ENCODE assay signal across 7 cellular contexts in the genomic region with DNA sequence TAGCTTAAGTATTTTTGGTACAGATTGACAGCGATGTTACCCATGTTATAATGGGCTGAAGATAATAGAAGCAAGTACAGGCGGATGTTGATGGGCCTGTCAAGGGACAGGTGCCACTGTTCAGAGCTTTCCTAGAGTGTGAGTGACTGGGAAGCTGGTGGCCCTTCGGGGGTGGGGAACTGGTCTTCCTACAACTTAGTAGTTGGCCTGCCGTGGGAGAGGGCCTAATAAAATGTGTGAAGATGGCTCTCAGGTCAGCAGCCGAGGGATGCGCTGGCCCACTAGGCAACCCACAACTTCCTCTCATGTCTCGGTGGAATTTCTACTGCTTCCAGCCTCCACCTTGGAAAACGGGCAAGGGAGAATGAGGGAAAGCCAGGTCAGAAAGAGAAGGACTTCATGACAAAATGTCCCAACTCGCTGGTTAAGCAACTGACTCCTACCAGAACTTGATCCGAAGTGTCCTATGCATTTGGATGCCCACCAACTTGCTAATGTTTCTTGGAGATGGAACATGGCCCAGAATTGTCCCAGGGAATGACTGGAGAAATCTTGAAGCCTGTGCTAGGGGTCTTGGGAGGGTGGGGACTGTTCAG. TPM values are rescaled to one million over a fixed set of nuclear protein-coding genes. Genes with fewer than 3 reads are reported as not detected.
A peak's percentile ranks its signal among the peaks of the same experiment; 100 is the strongest.
DNase-seq lines count a peak whose midpoint lies in the region; ATAC-seq, FAIRE-seq and TF ChIP-seq lines count a peak whose summit lies in the region.

No MANE protein-coding gene starts in this region.

- H4K91ac ChIP-seq in H9 (ENCODE audit: insufficient read length, low read depth, low read length), result no peak overlapping the region

- no peak overlapping the region for H4K5ac ChIP-seq in H9 (ENCODE audit: insufficient read length, low read depth, low read length)

- no peak overlapping the region for H2BK15ac ChIP-seq in H9 (ENCODE audit: low read depth, low read length)

- H3K79me2 ChIP-seq in H9 (ENCODE audit: insufficient read depth, low read length), result peaks cover 2% of the 10 kb centered on the region; the same call in 1 of the 2 replicates

- H3K27me3 ChIP-seq in H9 (ENCODE audit: insufficient read depth, low read length) (no peaks in the 10 kb centered on the region; the same call in 1 of the 2 replicates), small intestine (ENCODE audit: control insufficient read depth in 2 of 2, insufficient read depth in 2 of 2, low read length in 2 of 2) (no peaks in the 10 kb centered on the region)

- H3K4me1 Mint-ChIP-seq in H9 (peaks cover 23 to 25% of the 10 kb centered on the region in 2 experiments), T-helper 17 cell (peaks cover 22% of the 10 kb centered on the region)

- peaks cover 2 to 24% (median 20%) of the 10 kb centered on the region in 3 experiments; a peak in 5 of 7 replicates for H3K36me3 Mint-ChIP-seq in H9 (ENCODE audit: insufficient read depth in 1 of 3, low read depth in 3 of 3)
- peaks cover 3% of the 10 kb centered on the region for H3K36me3 Mint-ChIP-seq in T-helper 17 cell (ENCODE audit: low read depth)

- TF ChIP-seq CTCF in H9 (conservative IDR thresholded peaks at IDR 0.05) (no peak), foreskin fibroblast (IDR thresholded peaks at IDR 0.05; ENCODE audit: low read depth, low read length) (no peak)

- no peak overlapping the region for H3K18ac ChIP-seq in H9 (ENCODE audit: insufficient read length, low read depth, low read length)

- H3K14ac ChIP-seq in H9 (ENCODE audit: insufficient read depth, low read length), result no peak overlapping the region

- H3K4me3 Mint-ChIP-seq in H9, result peak overlapping the region; percentile 70 to 74
- peak overlapping the region; percentile 90 for H3K4me3 Mint-ChIP-seq in T-helper 17 cell

- no peak for ATAC-seq in T-helper 17 cell

- DNase-seq in H9, result no peak
- no peak for DNase-seq in T-helper 17 cell
- no peak for DNase-seq in foreskin fibroblast
- peak; percentile 15 for DNase-seq in small intestine
- no peak for DNase-seq in NCI-H524 (lab: John Stamatoyannopoulos, UW)
- no peak for DNase-seq in NCI-H748 (lab: John Stamatoyannopoulos, UW; ENCODE audit: unreplicated experiment)
- no peak for DNase-seq in LoVo (ENCODE audit: low spot score)

- H3K9me3 ChIP-seq in H9 (ENCODE audit: control insufficient read depth, low read depth, low read length) (no peaks in the 10 kb centered on the region), T-helper 17 cell (ENCODE audit: control insufficient read depth, low read length, poor library complexity, severe bottlenecking) (no peaks in the 10 kb centered on the region), small intestine (ENCODE audit: control insufficient read depth, low read depth) (no peaks in the 10 kb centered on the region)

- H2BK12ac ChIP-seq in H9 (ENCODE audit: insufficient read length, low read depth, low read length), result no peak overlapping the region

- no peak overlapping the region for H2BK20ac ChIP-seq in H9 (ENCODE audit: low read depth, low read length, poor library complexity, severe bottlenecking)

- H3K4me3 ChIP-seq in foreskin fibroblast (ENCODE audit: low read depth in 1 of 2, low read length in 2 of 2) (peak overlapping the region; percentile 76 to 84), small intestine (ENCODE audit: low read depth in 1 of 2, low read length in 2 of 2) (peak overlapping the region in 1 of 2 donors; percentile 97)

- peaks cover 4% of the 10 kb centered on the region for H3K23me2 ChIP-seq in H9 (ENCODE audit: insufficient read length, low read depth, low read length, poor library complexity, severe bottlenecking)

- H2BK120ac ChIP-seq in H9 (ENCODE audit: low read depth, low read length, poor library complexity, severe bottlenecking), result no peak overlapping the region

- H3K79me1 ChIP-seq in H9 (ENCODE audit: insufficient read depth, low read depth, low read length, poor library complexity, severe bottlenecking), result no peaks in the 10 kb centered on the region

- H3K4me2 ChIP-seq in H9 (ENCODE audit: insufficient read depth, insufficient read length, low read length), result peak overlapping the region; percentile 41

- no CpG with 5 or more reads among the region's 10 CpGs for WGBS in H9 (ENCODE audit: extremely low coverage, insufficient read length, low lambda C conversion rate)
- WGBS in small intestine, 3 donors, result 74 to 84% (median 77%) methylated on average over 10 of the region's 10 CpGs

- H3K27me3 Mint-ChIP-seq in H9 (ENCODE audit: low read depth) (peaks cover 17% of the 10 kb centered on the region), T-helper 17 cell (no peaks in the 10 kb centered on the region)

- H4K8ac ChIP-seq in H9 (replicated peaks; ENCODE audit: insufficient read length, low read depth, low read length), result no peak overlapping the region

- H3K4ac ChIP-seq in H9 (ENCODE audit: low read depth, low read length), result no peak overlapping the region

- no peak overlapping the region for H3K23ac ChIP-seq in H9 (ENCODE audit: insufficient read length, low read depth, low read length)

- no peak overlapping the region for H2AK5ac ChIP-seq in H9 (ENCODE audit: insufficient read length, low read length)

- H3T11ph ChIP-seq in H9 (ENCODE audit: low read length), result no peak overlapping the region

- no peak overlapping the region for H3K27ac ChIP-seq in H9 (ENCODE audit: insufficient read length, low read depth, low read length)
- H3K27ac ChIP-seq in small intestine (ENCODE audit: low read depth in 1 of 2, low read length in 1 of 2), result peak overlapping the region in 1 of 2 donors; percentile 87

- no peaks in the 10 kb centered on the region for H4K20me1 ChIP-seq in H9 (ENCODE audit: control insufficient read depth, insufficient read depth, insufficient read length)

- no peak overlapping the region for H3K9ac ChIP-seq in H9 (ENCODE audit: extremely low read depth, insufficient read length, low read length)

- H3K56ac ChIP-seq in H9 (ENCODE audit: insufficient read length, low read depth, low read length), result no peak overlapping the region

- H3K36me3 ChIP-seq in small intestine (ENCODE audit: control insufficient read depth in 2 of 2, insufficient read depth in 2 of 2, low read length in 2 of 2), result peaks cover 6 to 9% of the 10 kb centered on the region in 2 donors

- no peaks in the 10 kb centered on the region for H3K9me3 Mint-ChIP-seq in H9

- no peak overlapping the region for H2BK5ac ChIP-seq in H9 (ENCODE audit: insufficient read length, low read length)

- no peak for FAIRE-seq in small intestine (lab: Jason Lieb, UNC)

- H3K27ac Mint-ChIP-seq in H9 (no peak overlapping the region), T-helper 17 cell (peak overlapping the region; percentile 90)

- H2AFZ ChIP-seq in H9 (ENCODE audit: low read length), result no peak overlapping the region

- H3K4me1 ChIP-seq in H9 (ENCODE audit: insufficient read depth, low read length) (peaks cover 3% of the 10 kb centered on the region), small intestine (ENCODE audit: control insufficient read depth in 2 of 2, insufficient read depth in 1 of 2, low read depth in 1 of 2, low read length in 1 of 2) (peaks cover 3 to 10% of the 10 kb centered on the region in 2 donors)

RNA-seq across cellular contexts. Expression of gene GYG1, which starts 1.4 kb away (rescaled TPM):
- total RNA-seq in H9 (2021) (31.5 and 32.0 TPM in 2 replicates), T-helper 17 cell (10 to 100 TPM; 22.3 to 27.4 TPM)
- 10 to 100 TPM; 11.9 to 28.3 (median 23.2) TPM for polyA plus RNA-seq in small intestine
